In the genomic region with DNA sequence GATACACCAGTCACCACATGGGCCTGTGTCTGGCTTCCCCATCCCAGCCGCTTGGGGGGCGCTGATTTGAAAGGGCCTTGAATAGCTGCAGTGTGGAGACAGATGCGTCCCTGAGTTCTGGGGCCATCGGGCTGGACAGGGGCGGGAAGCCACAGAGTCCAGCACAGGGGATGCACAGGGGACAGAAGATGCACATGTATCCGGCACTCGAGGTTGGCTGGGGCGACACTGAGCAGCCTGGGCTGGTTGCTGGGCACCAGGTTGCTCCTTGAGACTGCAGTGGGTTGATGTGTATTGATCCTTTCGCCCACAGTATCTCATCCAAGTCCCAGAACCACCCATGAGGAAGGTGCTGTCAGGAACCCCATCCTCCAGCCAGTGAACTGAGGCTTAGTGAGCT, we compare ENCODE assay signal across 21 cellular contexts.
"Had no signal": no experiment of that assay in that cellular context is flagged by ENCODE, and none has a peak within 500 bp of the region (broad histone marks: within the 10 kb centered on the region; RNA-seq: fewer than 3 reads in every experiment).

No MANE protein-coding gene starts in this region.

- H3K4me3 ChIP-seq: colonic mucosa, gastrocnemius medialis, left lung, ovary, psoas muscle, skin epidermis, stomach had no signal

- H3K4me3 Mint-ChIP-seq: activated CD4-positive, alpha-beta T cell treated with anti-CD3 and anti-CD28 coated beads for 36 hours; activated naive CD8-positive, alpha-beta T cell treated with anti-CD3 and anti-CD28 coated beads for 36 hours; neural crest cell; type B pancreatic cell had no signal

- DNase-seq: activated CD4-positive, alpha-beta T cell treated with anti-CD3 and anti-CD28 coated beads for 36 hours; activated CD4-positive, alpha-beta T cell treated with anti-CD3 and anti-CD28 coated beads, Interleukin-2, amount 50 U/mL, for 48 hours; activated naive CD4-positive, alpha-beta T cell; activated naive CD8-positive, alpha-beta T cell treated with anti-CD3 and anti-CD28 coated beads for 36 hours; amniotic stem cell; caudate nucleus; colonic mucosa; gastrocnemius medialis; head of caudate nucleus; kidney; left lung; psoas muscle; right cardiac atrium; stimulated activated CD4-positive, alpha-beta T cell treated with anti-CD3 and anti-CD28 coated beads, Interleukin-15, amount 100 ng/mL, for 24 hours; stimulated activated CD4-positive, alpha-beta T cell treated with anti-CD3 and anti-CD28 coated beads, Interleukin-2, amount 100 ng/mL, for 48 hours; stomach; SW 1271 had no signal

- ATAC-seq: gastrocnemius medialis, left lung, psoas muscle had no signal

- H3K27ac Mint-ChIP-seq: activated CD4-positive, alpha-beta T cell treated with anti-CD3 and anti-CD28 coated beads for 36 hours; activated naive CD8-positive, alpha-beta T cell treated with anti-CD3 and anti-CD28 coated beads for 36 hours; type B pancreatic cell had no signal

- H3K27ac ChIP-seq: colonic mucosa, gastrocnemius medialis, left lung, ovary, psoas muscle, skin epidermis, stomach had no signal

- H3K36me3 Mint-ChIP-seq: activated naive CD8-positive, alpha-beta T cell treated with anti-CD3 and anti-CD28 coated beads for 36 hours; type B pancreatic cell had no signal

- H3K36me3 ChIP-seq: colonic mucosa, gastrocnemius medialis, left lung, ovary, stomach had no signal

- H3K9me3 ChIP-seq: colonic mucosa, gastrocnemius medialis, left lung, ovary, psoas muscle had no signal

- H3K4me1 ChIP-seq: colonic mucosa, gastrocnemius medialis, psoas muscle had no signal

- H3K27me3 ChIP-seq: colonic mucosa, ovary had no signal

- H3K9me3 Mint-ChIP-seq: activated naive CD8-positive, alpha-beta T cell treated with anti-CD3 and anti-CD28 coated beads for 36 hours; neural crest cell; type B pancreatic cell had no signal

- H3K4me1 Mint-ChIP-seq: neural crest cell had no signal
